1 cellular context compared by ENCODE assay signal in genomic region chr19:35126624-35126959, GRCh38.
TF ChIP-seq lines count a peak whose summit lies in the region.

No MANE protein-coding gene starts in this region.

TF ChIP-seq in H1, 55 proteins besides CTCF, POLR2A, EP300 and RAD21 (continued from another document):
- no peak for TF ChIP-seq ATF2 (IDR thresholded peaks at IDR 0.05; ENCODE audit: low read length)
- TF ChIP-seq KDM1A (IDR thresholded peaks at IDR 0.05; ENCODE audit: borderline replicate concordance, low read length) = no peak
